In genomic region chr2:120395686-120396518, GRCh38 we compare ENCODE assay signal across 13 cellular contexts. TPM values are rescaled to one million over a fixed set of nuclear protein-coding genes. Genes with fewer than 3 reads are reported as not detected.
DNase-seq lines count a peak whose midpoint lies in the region; ATAC-seq and TF ChIP-seq lines count a peak whose summit lies in the region.
"Had no signal": no experiment of that assay in that cellular context is flagged by ENCODE, and none has a peak within 500 bp of the region (broad histone marks: within the 10 kb centered on the region; RNA-seq: fewer than 3 reads in every experiment).

No MANE protein-coding gene starts in this region.

- no peaks in the 10 kb centered on the region for H3K9me3 ChIP-seq in endodermal cell (ENCODE audit: control insufficient read depth, low read length)
- no peaks in the 10 kb centered on the region for H3K9me3 ChIP-seq in tibial artery
- H3K9me3 ChIP-seq in OCI-LY7 (ENCODE audit: low read length): no peaks in the 10 kb centered on the region
- H3K9me3 ChIP-seq: esophagus muscularis mucosa, vagina had no signal

- no peak overlapping the region for H3K4me3 Mint-ChIP-seq in activated T-cell treated with anti-CD3 and anti-CD28 coated beads, Interleukin-2, amount 50 U/mL, for 24 hours
- no peak overlapping the region for H3K4me3 Mint-ChIP-seq in endodermal cell
- H3K4me3 Mint-ChIP-seq: activated CD8-positive, alpha-beta T cell treated with anti-CD3 and anti-CD28 coated beads, Interleukin-2, amount 10 ng/mL, durations not matched to agents 7 days and 5 days had no signal

- POLR2A ChIA-PET in OCI-LY7 (lab: Charles Lee): no interaction called here

- H3K4me1 ChIP-seq in endodermal cell (ENCODE audit: control insufficient read depth, insufficient read depth, low read length): no peaks in the 10 kb centered on the region
- H3K4me1 ChIP-seq in tibial artery: peaks cover 0 to 7% (median 0%) of the 10 kb centered on the region in 4 donors
- H3K4me1 ChIP-seq in OCI-LY7 (ENCODE audit: insufficient read depth, low read length, poor library complexity, severe bottlenecking): no peaks in the 10 kb centered on the region
- H3K4me1 ChIP-seq: esophagus muscularis mucosa had no signal

- no peak overlapping the region for H2AFZ ChIP-seq in OCI-LY7 (ENCODE audit: low read length)

- peaks cover 8% of the 10 kb centered on the region for H3K27me3 Mint-ChIP-seq in activated T-cell treated with anti-CD3 and anti-CD28 coated beads, Interleukin-2, amount 50 U/mL, for 24 hours
- peaks cover 17% of the 10 kb centered on the region for H3K27me3 Mint-ChIP-seq in endodermal cell (ENCODE audit: insufficient read depth)

- H3K4me3 ChIP-seq in endodermal cell (ENCODE audit: low read length): no peak overlapping the region
- no peak overlapping the region for H3K4me3 ChIP-seq in tibial artery
- H3K4me3 ChIP-seq in OCI-LY7 (ENCODE audit: low read depth, low read length, poor library complexity, severe bottlenecking): no peak overlapping the region
- H3K4me3 ChIP-seq: esophagus muscularis mucosa, vagina had no signal

- no peak overlapping the region for H3K4me2 ChIP-seq in OCI-LY7 (ENCODE audit: low read length)
- H3K4me2 ChIP-seq: KMS-11 had no signal

- DNase-seq in activated T-cell treated with anti-CD3 and anti-CD28 coated beads, Interleukin-2, amount 50 U/mL, for 24 hours: peak; percentile 2
- DNase-seq in activated T-cell treated with anti-CD3 and anti-CD28 coated beads for 4 hours (no peak), NCI-H2196 treated with DMSO at 0.1 percent for 48 hours (lab: John Stamatoyannopoulos, UW; ENCODE audit: unreplicated experiment) (peak; percentile 41), endodermal cell (peak; percentile 57), tibial artery (peak; percentile 16 to 64), OCI-LY7 (ENCODE audit: low spot score) (no peak)
- DNase-seq in stimulated activated CD4-positive, alpha-beta T cell treated with anti-CD3 and anti-CD28 coated beads, Interleukin-1b, Interleukin-23, amount 100 ng/mL, for 48 hours: no peak
- DNase-seq: activated CD8-positive, alpha-beta T cell treated with anti-CD3 and anti-CD28 coated beads, Interleukin-2, amount 10 ng/mL, durations not matched to agents 7 days and 5 days had no signal

- H3K36me3 Mint-ChIP-seq in activated T-cell treated with anti-CD3 and anti-CD28 coated beads, Interleukin-2, amount 50 U/mL, for 24 hours (ENCODE audit: low read depth): no peaks in the 10 kb centered on the region
- no peaks in the 10 kb centered on the region for H3K36me3 Mint-ChIP-seq in endodermal cell (ENCODE audit: low read depth)

- H3K9ac ChIP-seq in endodermal cell (ENCODE audit: extremely low read depth, low read length, poor library complexity, severe bottlenecking): no peak overlapping the region
- H3K9ac ChIP-seq: KMS-11 had no signal

- 82 to 88% methylated on average over 17 to 27 of the region's 29 CpGs for WGBS in endodermal cell (ENCODE audit: insufficient coverage in 1 of 2, insufficient read length in 1 of 2), 2 experiments

- BruUV-seq in OCI-LY7 (replicated peaks; lab: Mats Ljungman, UMichigan): no TSS peak

- H3K79me2 ChIP-seq in OCI-LY7 (ENCODE audit: insufficient read depth, low read depth, low read length): no peaks in the 10 kb centered on the region

- no peaks in the 10 kb centered on the region for H3K9me3 Mint-ChIP-seq in activated T-cell treated with anti-CD3 and anti-CD28 coated beads, Interleukin-2, amount 50 U/mL, for 24 hours
- no peaks in the 10 kb centered on the region for H3K9me3 Mint-ChIP-seq in endodermal cell

- no peak overlapping the region for H3K27ac Mint-ChIP-seq in activated T-cell treated with anti-CD3 and anti-CD28 coated beads, Interleukin-2, amount 50 U/mL, for 24 hours
- no peak overlapping the region for H3K27ac Mint-ChIP-seq in endodermal cell
- H3K27ac Mint-ChIP-seq: activated CD8-positive, alpha-beta T cell treated with anti-CD3 and anti-CD28 coated beads, Interleukin-2, amount 10 ng/mL, durations not matched to agents 7 days and 5 days had no signal

- no peaks in the 10 kb centered on the region for H3K9me2 ChIP-seq in OCI-LY7 (ENCODE audit: insufficient read depth, low read length)

- intact Hi-C loops in tibial artery (cut with DNase I; ENCODE audit: low total_unique reads) (no loop called here), OCI-LY7 (cut with micrococcal nuclease; ENCODE audit: unreplicated experiment) (no loop called here)

- no peak for ATAC-seq in HG03159 (IDR thresholded peaks at IDR 0.05; ENCODE audit: unreplicated experiment)
- ATAC-seq: activated CD8-positive, alpha-beta T cell treated with anti-CD3 and anti-CD28 coated beads, Interleukin-2, amount 10 ng/mL, durations not matched to agents 7 days and 5 days had no signal

- CTCF ChIA-PET in OCI-LY7 (lab: Charles Lee; ENCODE audit: unreplicated experiment): no interaction called here

- no peak overlapping the region for H3K27ac ChIP-seq in endodermal cell (ENCODE audit: low read depth, low read length)
- H3K27ac ChIP-seq in tibial artery: no peak overlapping the region
- H3K27ac ChIP-seq in OCI-LY7 (ENCODE audit: low read depth, low read length, poor library complexity, severe bottlenecking): no peak overlapping the region
- H3K27ac ChIP-seq: esophagus muscularis mucosa, KMS-11, RWPE1, vagina had no signal

- TF ChIP-seq CTCF in endodermal cell (conservative IDR thresholded peaks at IDR 0.05) (no peak), tibial artery (IDR thresholded peaks at IDR 0.05) (no peak), OCI-LY7 (conservative IDR thresholded peaks at IDR 0.05; ENCODE audit: low read length) (no peak)

- no peaks in the 10 kb centered on the region for H4K20me1 ChIP-seq in OCI-LY7 (ENCODE audit: insufficient read depth, low read length)

- no peaks in the 10 kb centered on the region for H3K4me1 Mint-ChIP-seq in activated T-cell treated with anti-CD3 and anti-CD28 coated beads, Interleukin-2, amount 50 U/mL, for 24 hours (ENCODE audit: low read depth)
- peaks cover 2% of the 10 kb centered on the region for H3K4me1 Mint-ChIP-seq in endodermal cell

- H3K36me3 ChIP-seq in endodermal cell (ENCODE audit: control insufficient read depth, insufficient read depth, low read length) (no peaks in the 10 kb centered on the region), tibial artery (no peaks in the 10 kb centered on the region), OCI-LY7 (ENCODE audit: insufficient read depth, low read length) (no peaks in the 10 kb centered on the region)
- H3K36me3 ChIP-seq: esophagus muscularis mucosa, vagina had no signal

- H3K27me3 ChIP-seq in endodermal cell (ENCODE audit: control insufficient read depth, insufficient read depth, low read length, poor library complexity, severe bottlenecking): peaks cover 8% of the 10 kb centered on the region
- peaks cover 0 to 37% of the 10 kb centered on the region in 2 donors for H3K27me3 ChIP-seq in tibial artery
- H3K27me3 ChIP-seq: vagina had no signal

RNA-seq across cellular contexts. Expression of gene INHBB, which starts 50.0 kb away (rescaled TPM):
- total RNA-seq in endodermal cell: not detected
- polyA plus RNA-seq in endodermal cell (2013, experiment 1 of 2): 0.14 TPM
- 0.17 TPM for polyA plus RNA-seq in endodermal cell (2013, experiment 2 of 2)
- total RNA-seq in OCI-LY7 (2014; rRNA removed; shearing (Covaris generic)): not detected in 2 replicates
- not detected in 2 replicates for total RNA-seq in OCI-LY7 (2022)
- total RNA-seq: activated CD8-positive, alpha-beta T cell treated with anti-CD3 and anti-CD28 coated beads, Interleukin-2, amount 10 ng/mL, durations not matched to agents 7 days and 5 days had no signal

Comparison
In these comparisons a context has a peak if more than half of its experiments do, and no peak if none do; other contexts are left out.
1. DNase-seq: peak in activated T-cell treated with anti-CD3 and anti-CD28 coated beads, Interleukin-2, amount 50 U/mL, for 24 hours (single experiment), NCI-H2196 treated with DMSO at 0.1 percent for 48 hours (single experiment), endodermal cell (single experiment) and tibial artery (2 of 2); none in activated T-cell treated with anti-CD3 and anti-CD28 coated beads for 4 hours (single experiment), OCI-LY7 (single experiment) and stimulated activated CD4-positive, alpha-beta T cell treated with anti-CD3 and anti-CD28 coated beads, Interleukin-1b, Interleukin-23, amount 100 ng/mL, for 48 hours (single experiment).